ENCODE assay signal across 22 cellular contexts in genomic region chr9:16146661-16147060, GRCh38.
"Had no signal": no experiment of that assay in that cellular context is flagged by ENCODE, and none has a peak within 500 bp of the region (broad histone marks: within the 10 kb centered on the region; RNA-seq: fewer than 3 reads in every experiment).

No MANE protein-coding gene starts in this region.

- DNase-seq: activated CD4-positive, alpha-beta memory T cell treated with anti-CD3 and anti-CD28 coated beads for 36 hours; activated CD4-positive, alpha-beta T cell treated with anti-CD3 and anti-CD28 coated beads for 48 hours; activated CD4-positive, CD25-positive, alpha-beta regulatory T cell; activated naive CD4-positive, alpha-beta T cell treated with anti-CD3 and anti-CD28 coated beads for 36 hours; activated naive CD8-positive, alpha-beta T cell treated with anti-CD3 and anti-CD28 coated beads, Interleukin-2, amount 10 ng/mL, durations not matched to agents 7 days and 5 days; activated T-cell treated with anti-CD3 and anti-CD28 coated beads, Interleukin-2, amount 50 U/mL, for 48 hours; cerebellar nuclear complex; esophagus squamous epithelium; heart left ventricle; kidney; lower lobe of right lung; naive thymus-derived CD4-positive, alpha-beta T cell; retina; sigmoid colon; stimulated activated CD4-positive, alpha-beta T cell treated with anti-CD3 and anti-CD28 coated beads, Interleukin-2, amount 100 ng/mL, for 48 hours; stimulated activated CD8-positive, alpha-beta memory T cell treated with anti-CD3 and anti-CD28 coated beads, Interleukin-4, amount 100 ng/mL, for 48 hours; stimulated activated naive B cell treated with anti-CD40 and anti-IgM and Interleukin-4, amounts not matched to agents 10 μg/mL and 1 μg/mL and 100 μg/mL, for 72 hours; transverse colon had no signal

- H3K4me1 Mint-ChIP-seq: stimulated activated naive B cell treated with anti-CD40 and anti-IgM and Interleukin-4, amounts not matched to agents 10 μg/mL and 1 μg/mL and 100 μg/mL, for 72 hours had no signal

- H3K9me3 ChIP-seq: esophagus squamous epithelium, gastroesophageal sphincter, lower lobe of right lung, sigmoid colon, transverse colon had no signal

- ATAC-seq: gastroesophageal sphincter; heart left ventricle; left lobe of liver; lower lobe of right lung; naive thymus-derived CD4-positive, alpha-beta T cell; stimulated activated naive B cell treated with anti-CD40 and anti-IgM and Interleukin-4, amounts not matched to agents 10 μg/mL and 1 μg/mL and 100 μg/mL, for 72 hours had no signal

- H3K27me3 Mint-ChIP-seq: activated CD4-positive, alpha-beta memory T cell treated with anti-CD3 and anti-CD28 coated beads for 36 hours; activated naive CD8-positive, alpha-beta T cell treated with anti-CD3 and anti-CD28 coated beads, Interleukin-2, amount 10 ng/mL, durations not matched to agents 7 days and 5 days had no signal

- H3K4me3 Mint-ChIP-seq: activated CD4-positive, alpha-beta memory T cell treated with anti-CD3 and anti-CD28 coated beads for 36 hours; activated naive CD4-positive, alpha-beta T cell treated with anti-CD3 and anti-CD28 coated beads for 36 hours; activated naive CD8-positive, alpha-beta T cell treated with anti-CD3 and anti-CD28 coated beads, Interleukin-2, amount 10 ng/mL, durations not matched to agents 7 days and 5 days; naive thymus-derived CD4-positive, alpha-beta T cell; stimulated activated naive B cell treated with anti-CD40 and anti-IgM and Interleukin-4, amounts not matched to agents 10 μg/mL and 1 μg/mL and 100 μg/mL, for 72 hours; T-helper 1 cell treated with Interleukin-12 subunit alpha and Interleukin-12 subunit beta and Interleukin-4 antibody, amounts not matched to agents 30 μg/mL and 1 μg/mL, for 36 hours had no signal

- H3K27ac Mint-ChIP-seq: activated CD4-positive, alpha-beta memory T cell treated with anti-CD3 and anti-CD28 coated beads for 36 hours; activated naive CD4-positive, alpha-beta T cell treated with anti-CD3 and anti-CD28 coated beads for 36 hours; activated naive CD8-positive, alpha-beta T cell treated with anti-CD3 and anti-CD28 coated beads, Interleukin-2, amount 10 ng/mL, durations not matched to agents 7 days and 5 days; naive thymus-derived CD4-positive, alpha-beta T cell; stimulated activated naive B cell treated with anti-CD40 and anti-IgM and Interleukin-4, amounts not matched to agents 10 μg/mL and 1 μg/mL and 100 μg/mL, for 72 hours; T-helper 1 cell treated with Interleukin-12 subunit alpha and Interleukin-12 subunit beta and Interleukin-4 antibody, amounts not matched to agents 30 μg/mL and 1 μg/mL, for 36 hours had no signal

- H3K36me3 ChIP-seq: esophagus squamous epithelium, gastroesophageal sphincter, heart left ventricle, lower lobe of right lung, sigmoid colon, transverse colon had no signal

- H3K27me3 ChIP-seq: esophagus squamous epithelium, gastroesophageal sphincter, heart left ventricle, sigmoid colon, transverse colon had no signal

- H3K4me3 ChIP-seq: coronary artery, esophagus squamous epithelium, gastroesophageal sphincter, heart left ventricle, lower lobe of right lung, sigmoid colon, transverse colon had no signal

- FAIRE-seq: kidney had no signal

- H3K9me3 Mint-ChIP-seq: activated CD4-positive, alpha-beta memory T cell treated with anti-CD3 and anti-CD28 coated beads for 36 hours; activated naive CD4-positive, alpha-beta T cell treated with anti-CD3 and anti-CD28 coated beads for 36 hours; activated naive CD8-positive, alpha-beta T cell treated with anti-CD3 and anti-CD28 coated beads, Interleukin-2, amount 10 ng/mL, durations not matched to agents 7 days and 5 days; stimulated activated naive B cell treated with anti-CD40 and anti-IgM and Interleukin-4, amounts not matched to agents 10 μg/mL and 1 μg/mL and 100 μg/mL, for 72 hours; T-helper 1 cell treated with Interleukin-12 subunit alpha and Interleukin-12 subunit beta and Interleukin-4 antibody, amounts not matched to agents 30 μg/mL and 1 μg/mL, for 36 hours had no signal

- H3K27ac ChIP-seq: coronary artery, esophagus squamous epithelium, gastroesophageal sphincter, heart left ventricle, lower lobe of right lung, sigmoid colon, transverse colon had no signal

- H3K4me1 ChIP-seq: lower lobe of right lung, transverse colon had no signal

- H3K36me3 Mint-ChIP-seq: activated CD4-positive, alpha-beta memory T cell treated with anti-CD3 and anti-CD28 coated beads for 36 hours; activated naive CD8-positive, alpha-beta T cell treated with anti-CD3 and anti-CD28 coated beads, Interleukin-2, amount 10 ng/mL, durations not matched to agents 7 days and 5 days; naive thymus-derived CD4-positive, alpha-beta T cell; stimulated activated naive B cell treated with anti-CD40 and anti-IgM and Interleukin-4, amounts not matched to agents 10 μg/mL and 1 μg/mL and 100 μg/mL, for 72 hours had no signal
